25 cellular contexts compared by ENCODE assay signal in genomic region chr18:1573732-1574131, GRCh38.
"Had no signal": no experiment of that assay in that cellular context is flagged by ENCODE, and none has a peak within 500 bp of the region (broad histone marks: within the 10 kb centered on the region; RNA-seq: fewer than 3 reads in every experiment).

No MANE protein-coding gene starts in this region.

- H3K4me3 ChIP-seq: ascending aorta, cardiac muscle cell, colonic mucosa, esophagus muscularis mucosa, heart right ventricle had no signal

- H3K36me3 Mint-ChIP-seq: activated naive CD4-positive, alpha-beta T cell treated with anti-CD3 and anti-CD28 coated beads, Interleukin-2, amount 10 ng/mL, durations not matched to agents 7 days and 5 days; activated naive CD4-positive, alpha-beta T cell treated with anti-CD3 and anti-CD28 coated beads, Interleukin-2, amount 50 U/mL, for 72 hours; activated naive CD8-positive, alpha-beta T cell treated with anti-CD3 and anti-CD28 coated beads, Interleukin-2, amount 10 ng/mL, durations not matched to agents 7 days and 5 days had no signal

- H3K4me1 Mint-ChIP-seq: activated CD4-positive, alpha-beta memory T cell treated with anti-CD3 and anti-CD28 coated beads, Interleukin-2, amount 10 ng/mL, durations not matched to agents 7 days and 5 days; activated CD4-positive, alpha-beta T cell treated with anti-CD3 and anti-CD28 coated beads for 36 hours; activated CD4-positive, alpha-beta T cell treated with anti-CD3 and anti-CD28 coated beads, Interleukin-2, amount 10 ng/mL, durations not matched to agents 7 days and 5 days; activated naive CD4-positive, alpha-beta T cell treated with anti-CD3 and anti-CD28 coated beads, Interleukin-2, amount 10 ng/mL, durations not matched to agents 7 days and 5 days; activated naive CD8-positive, alpha-beta T cell treated with anti-CD3 and anti-CD28 coated beads, Interleukin-2, amount 10 ng/mL, durations not matched to agents 7 days and 5 days had no signal

- H3K27ac ChIP-seq: ascending aorta, brain microvascular endothelial cell, cardiac muscle cell, colonic mucosa, esophagus muscularis mucosa, heart right ventricle had no signal

- H3K27me3 ChIP-seq: ascending aorta, brain microvascular endothelial cell, cardiac muscle cell, colonic mucosa, esophagus muscularis mucosa, heart right ventricle had no signal

- H3K36me3 ChIP-seq: ascending aorta, brain microvascular endothelial cell, cardiac muscle cell, colonic mucosa, esophagus muscularis mucosa, heart right ventricle had no signal

- DNase-seq: activated CD4-positive, alpha-beta memory T cell treated with anti-CD3 and anti-CD28 coated beads, Interleukin-2, amount 10 ng/mL, durations not matched to agents 7 days and 5 days; activated CD4-positive, alpha-beta T cell treated with anti-CD3 and anti-CD28 coated beads for 36 hours; activated CD4-positive, alpha-beta T cell treated with anti-CD3 and anti-CD28 coated beads, Interleukin-2, amount 10 ng/mL, durations not matched to agents 7 days and 5 days; activated CD4-positive, alpha-beta T cell treated with anti-CD3 and anti-CD28 coated beads, Interleukin-2, amount 50 U/mL, for 4 hours; activated CD4-positive, CD25-positive, alpha-beta regulatory T cell; activated CD4-positive, CD25-positive, alpha-beta regulatory T cell treated with anti-CD3 and anti-CD28 coated beads, Interleukin-2, amount 50 U/mL, for 72 hours; activated CD8-positive, alpha-beta memory T cell treated with anti-CD3 and anti-CD28 coated beads, Interleukin-2, amount 50 U/mL, for 48 hours; activated gamma-delta T cell; activated naive CD4-positive, alpha-beta T cell; activated naive CD4-positive, alpha-beta T cell treated with anti-CD3 and anti-CD28 coated beads, Interleukin-2, amount 10 ng/mL, durations not matched to agents 7 days and 5 days; activated naive CD8-positive, alpha-beta T cell treated with anti-CD3 and anti-CD28 coated beads, Interleukin-2, amount 10 ng/mL, durations not matched to agents 7 days and 5 days; activated T-cell treated with anti-CD3 and anti-CD28 coated beads for 4 hours; activated T-cell treated with anti-CD3 and anti-CD28 coated beads, Interleukin-2, amount 50 U/mL, for 24 hours; activated T-cell treated with anti-CD3 and anti-CD28 coated beads, Interleukin-2, amount 50 U/mL, for 72 hours; brain microvascular endothelial cell; central memory CD4-positive, alpha-beta T cell; cerebellar nuclear complex; colonic mucosa; effector CD8-positive, alpha-beta T cell; heart right ventricle; T-helper 2 cell had no signal

- H3K27ac Mint-ChIP-seq: activated CD4-positive, alpha-beta memory T cell treated with anti-CD3 and anti-CD28 coated beads, Interleukin-2, amount 10 ng/mL, durations not matched to agents 7 days and 5 days; activated CD4-positive, alpha-beta T cell treated with anti-CD3 and anti-CD28 coated beads for 36 hours; activated CD4-positive, alpha-beta T cell treated with anti-CD3 and anti-CD28 coated beads, Interleukin-2, amount 10 ng/mL, durations not matched to agents 7 days and 5 days; activated naive CD4-positive, alpha-beta T cell treated with anti-CD3 and anti-CD28 coated beads, Interleukin-2, amount 10 ng/mL, durations not matched to agents 7 days and 5 days; activated naive CD4-positive, alpha-beta T cell treated with anti-CD3 and anti-CD28 coated beads, Interleukin-2, amount 50 U/mL, for 72 hours; activated naive CD8-positive, alpha-beta T cell treated with anti-CD3 and anti-CD28 coated beads, Interleukin-2, amount 10 ng/mL, durations not matched to agents 7 days and 5 days; activated T-cell treated with anti-CD3 and anti-CD28 coated beads, Interleukin-2, amount 50 U/mL, for 24 hours; activated T-cell treated with anti-CD3 and anti-CD28 coated beads, Interleukin-2, amount 50 U/mL, for 72 hours had no signal

- ATAC-seq: activated CD4-positive, alpha-beta T cell treated with anti-CD3 and anti-CD28 coated beads for 36 hours; activated naive CD4-positive, alpha-beta T cell treated with anti-CD3 and anti-CD28 coated beads, Interleukin-2, amount 50 U/mL, for 72 hours; activated T-cell treated with anti-CD3 and anti-CD28 coated beads, Interleukin-2, amount 50 U/mL, for 72 hours; heart right ventricle had no signal

- H3K27me3 Mint-ChIP-seq: activated CD4-positive, alpha-beta memory T cell treated with anti-CD3 and anti-CD28 coated beads, Interleukin-2, amount 10 ng/mL, durations not matched to agents 7 days and 5 days; activated CD4-positive, alpha-beta T cell treated with anti-CD3 and anti-CD28 coated beads, Interleukin-2, amount 10 ng/mL, durations not matched to agents 7 days and 5 days; activated naive CD4-positive, alpha-beta T cell treated with anti-CD3 and anti-CD28 coated beads, Interleukin-2, amount 10 ng/mL, durations not matched to agents 7 days and 5 days; activated naive CD8-positive, alpha-beta T cell treated with anti-CD3 and anti-CD28 coated beads, Interleukin-2, amount 10 ng/mL, durations not matched to agents 7 days and 5 days; activated T-cell treated with anti-CD3 and anti-CD28 coated beads, Interleukin-2, amount 50 U/mL, for 24 hours had no signal

- H3K9me3 Mint-ChIP-seq: activated CD4-positive, alpha-beta memory T cell treated with anti-CD3 and anti-CD28 coated beads, Interleukin-2, amount 10 ng/mL, durations not matched to agents 7 days and 5 days; activated CD4-positive, alpha-beta T cell treated with anti-CD3 and anti-CD28 coated beads, Interleukin-2, amount 10 ng/mL, durations not matched to agents 7 days and 5 days; activated naive CD4-positive, alpha-beta T cell treated with anti-CD3 and anti-CD28 coated beads, Interleukin-2, amount 10 ng/mL, durations not matched to agents 7 days and 5 days; activated naive CD4-positive, alpha-beta T cell treated with anti-CD3 and anti-CD28 coated beads, Interleukin-2, amount 50 U/mL, for 72 hours; activated naive CD8-positive, alpha-beta T cell treated with anti-CD3 and anti-CD28 coated beads, Interleukin-2, amount 10 ng/mL, durations not matched to agents 7 days and 5 days; activated T-cell treated with anti-CD3 and anti-CD28 coated beads, Interleukin-2, amount 50 U/mL, for 24 hours had no signal

- H3K4me1 ChIP-seq: ascending aorta, colonic mucosa, esophagus muscularis mucosa had no signal

- H3K4me3 Mint-ChIP-seq: activated CD4-positive, alpha-beta memory T cell treated with anti-CD3 and anti-CD28 coated beads, Interleukin-2, amount 10 ng/mL, durations not matched to agents 7 days and 5 days; activated CD4-positive, alpha-beta T cell treated with anti-CD3 and anti-CD28 coated beads for 36 hours; activated CD4-positive, alpha-beta T cell treated with anti-CD3 and anti-CD28 coated beads, Interleukin-2, amount 10 ng/mL, durations not matched to agents 7 days and 5 days; activated naive CD4-positive, alpha-beta T cell treated with anti-CD3 and anti-CD28 coated beads, Interleukin-2, amount 10 ng/mL, durations not matched to agents 7 days and 5 days; activated naive CD8-positive, alpha-beta T cell treated with anti-CD3 and anti-CD28 coated beads, Interleukin-2, amount 10 ng/mL, durations not matched to agents 7 days and 5 days; activated T-cell treated with anti-CD3 and anti-CD28 coated beads, Interleukin-2, amount 50 U/mL, for 24 hours; activated T-cell treated with anti-CD3 and anti-CD28 coated beads, Interleukin-2, amount 50 U/mL, for 72 hours had no signal
